Comparison of ENCODE assay signal across 11 cellular contexts in the genomic region with DNA sequence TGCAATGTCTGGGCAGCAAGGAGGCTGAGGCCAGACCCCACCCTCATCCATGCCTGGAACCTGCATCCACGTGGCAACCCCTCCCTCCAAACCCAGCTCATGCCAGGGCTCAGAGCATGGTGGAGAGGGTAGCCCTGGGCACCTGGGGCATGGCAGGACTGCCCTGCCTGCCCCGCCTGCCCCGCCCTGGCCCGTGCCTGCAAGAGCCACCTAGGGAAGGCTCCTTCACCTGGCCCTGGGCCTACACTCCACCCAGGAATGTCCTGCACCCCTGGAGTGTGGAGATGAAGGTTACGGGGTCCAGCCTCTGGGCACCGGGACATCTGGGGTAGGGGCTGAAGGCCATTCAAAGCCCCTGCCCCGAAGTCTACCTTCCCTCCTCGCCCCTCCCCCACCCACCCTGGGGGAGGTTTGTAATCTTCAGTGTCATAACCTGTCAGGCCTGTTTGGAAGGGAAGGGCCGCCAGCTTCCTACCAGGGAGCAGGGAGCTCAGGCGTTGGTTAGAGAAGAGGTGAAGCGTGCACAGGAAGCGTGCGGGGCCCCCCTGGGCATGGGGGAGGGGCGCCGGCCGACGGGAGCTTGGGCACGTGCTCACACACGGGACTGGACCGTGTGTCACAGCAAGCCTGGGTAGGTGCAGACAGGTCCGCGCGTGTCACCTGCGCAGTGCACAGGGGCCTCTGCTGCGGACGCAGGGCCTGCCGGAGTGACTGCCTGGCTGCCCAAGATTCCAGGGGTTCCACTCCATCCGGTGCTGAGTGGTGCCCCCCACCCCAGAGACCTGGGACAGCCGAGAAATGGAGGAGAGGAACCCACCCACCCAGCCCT. TPM values are rescaled to one million over a fixed set of nuclear protein-coding genes. Genes with fewer than 3 reads are reported as not detected.
DNase-seq lines count a peak whose midpoint lies in the region; ATAC-seq and TF ChIP-seq lines count a peak whose summit lies in the region.
"Had no signal": no experiment of that assay in that cellular context is flagged by ENCODE, and none has a peak within 500 bp of the region (broad histone marks: within the 10 kb centered on the region; RNA-seq: fewer than 3 reads in every experiment).

No MANE protein-coding gene starts in this region.

- no peaks in the 10 kb centered on the region for H3K36me3 ChIP-seq in RWPE2 (ENCODE audit: low read depth)
- no peaks in the 10 kb centered on the region for H3K36me3 ChIP-seq in thyroid gland
- H3K36me3 ChIP-seq: uterus had no signal

- H3K9me3 ChIP-seq in RWPE2 (ENCODE audit: severe bottlenecking) (no peaks in the 10 kb centered on the region), thyroid gland (no peaks in the 10 kb centered on the region)
- H3K9me3 ChIP-seq: uterus had no signal

- H3K4me3 ChIP-seq in RWPE2 (ENCODE audit: severe bottlenecking) = no peak overlapping the region
- H3K4me3 ChIP-seq in thyroid gland (replicated peaks in 1 of 3) = no peak overlapping the region
- H3K4me3 ChIP-seq: uterus had no signal

- H3K27ac ChIP-seq in RWPE2 (ENCODE audit: poor library complexity, severe bottlenecking) (peak overlapping the region; percentile 43), thyroid gland (peak overlapping the region; percentile 67 to 73 (median 71))
- H3K27ac ChIP-seq: uterus had no signal

- 30 to 43% methylated on average over 4 to 20 of the region's 29 CpGs for WGBS in thyroid gland, 2 donors

- TF ChIP-seq POLR2A in thyroid gland (IDR thresholded peaks at IDR 0.05) = peak in 1 of 2 donors; percentile 20

- H3K27me3 ChIP-seq in RWPE2 (ENCODE audit: insufficient read depth, poor library complexity, severe bottlenecking) = no peaks in the 10 kb centered on the region
- H3K27me3 ChIP-seq in thyroid gland = no peaks in the 10 kb centered on the region
- H3K27me3 ChIP-seq: uterus had no signal

- ATAC-seq in RWPE2 (ENCODE audit: low read depth) = peak; percentile 70
- ATAC-seq in HG03378 (IDR thresholded peaks at IDR 0.05; ENCODE audit: unreplicated experiment) = no peak

- H3K4me1 ChIP-seq in RWPE2 (ENCODE audit: insufficient read depth, poor library complexity, severe bottlenecking) (peaks cover 15% of the 10 kb centered on the region), thyroid gland (peaks cover 7 to 20% of the 10 kb centered on the region in 2 donors)
- H3K4me1 ChIP-seq: uterus had no signal

- no peak for TF ChIP-seq CTCF in RWPE2 (IDR thresholded peaks at IDR 0.05; ENCODE audit: poor library complexity, severe bottlenecking)
- no peak for TF ChIP-seq CTCF in thyroid gland (IDR thresholded peaks at IDR 0.05)

- peak; percentile 3 for DNase-seq in activated naive CD4-positive, alpha-beta T cell treated with anti-CD3 and anti-CD28 coated beads, Interleukin-2, amount 50 U/mL, for 16 hours
- no peak for DNase-seq in activated naive CD4-positive, alpha-beta T cell (lab: John Stamatoyannopoulos, UW)
- DNase-seq in RWPE2 (ENCODE audit: low spot score) = peak; percentile 84
- peak; percentile 91 for DNase-seq in left kidney (ENCODE audit: low read depth, low spot score)
- peak; percentile 92 to 93 for DNase-seq in thyroid gland
- no peak for DNase-seq in epidermal melanocyte (ENCODE audit: insufficient read length, low spot score)
- no peak for DNase-seq in COR-L47 (lab: John Stamatoyannopoulos, UW)
- DNase-seq: uterus had no signal

- intact Hi-C loops in thyroid gland (cut with DNase I) = loop anchor here (10.0 kb wide), 1 partner anchor 323 kb away; no protein-coding TSS in a partner anchor

RNA-seq across cellular contexts. Expression of a gene that starts 30.7 kb away (rescaled TPM):
- total RNA-seq in thyroid gland = not detected
- total RNA-seq: endothelial cell of umbilical vein, myocyte had no signal

RNA-seq across cellular contexts. Expression of a gene that starts 41.3 kb away (rescaled TPM):
- total RNA-seq in thyroid gland = not detected
- total RNA-seq: endothelial cell of umbilical vein, myocyte, uterus had no signal

Comparison
In these comparisons a context has a peak if more than half of its experiments do, and no peak if none do; other contexts are left out.
1. DNase-seq: peak in activated naive CD4-positive, alpha-beta T cell treated with anti-CD3 and anti-CD28 coated beads, Interleukin-2, amount 50 U/mL, for 16 hours (single experiment), RWPE2 (single experiment), left kidney (single experiment) and thyroid gland (2 of 2); none in activated naive CD4-positive, alpha-beta T cell (0 of 4), epidermal melanocyte (single experiment) and COR-L47 (single experiment).